In genomic region chrX:140709421-140709846, GRCh38 we compare ENCODE assay signal across 11 cellular contexts. TPM values are rescaled to one million over a fixed set of nuclear protein-coding genes. Genes with fewer than 3 reads are reported as not detected.
DNase-seq lines count a peak whose midpoint lies in the region; ATAC-seq and TF ChIP-seq lines count a peak whose summit lies in the region.
"Had no signal": no experiment of that assay in that cellular context is flagged by ENCODE, and none has a peak within 500 bp of the region (broad histone marks: within the 10 kb centered on the region; RNA-seq: fewer than 3 reads in every experiment).

LINC00632 (plus strand) TSS chrX:140709759.

- H3K4me3 ChIP-seq in A673 (ENCODE audit: low read depth, low read length, poor library complexity, severe bottlenecking) = peak within 1 kb of the TSS; percentile 32
- H3K4me3 ChIP-seq in SK-N-MC = peak within 1 kb of the TSS; percentile 84
- H3K4me3 ChIP-seq in heart right ventricle = peak within 1 kb of the TSS in 5 of 10 donors; percentile 32 to 42 (median 37)
- H3K4me3 ChIP-seq in neuronal stem cell (ENCODE audit: low read length in 2 of 2) = peak within 1 kb of the TSS in 1 of 2 donors; percentile 44
- H3K4me3 ChIP-seq: right lobe of liver had no signal

- H2AK5ac ChIP-seq in neuronal stem cell (ENCODE audit: low read depth, low read length) = no peak within 1 kb of the TSS

- H3K79me1 ChIP-seq in neuronal stem cell (ENCODE audit: low read depth, low read length) = no peaks in the 10 kb centered on the region

- no peak within 1 kb of the TSS for H3K18ac ChIP-seq in neuronal stem cell (ENCODE audit: low read length)

- H3K27me3 ChIP-seq in A673 (replicated peaks; ENCODE audit: insufficient read depth, low read depth, low read length, poor library complexity) = peaks cover 3% of the 10 kb centered on the region
- peaks cover 0 to 37% (median 0%) of the 10 kb centered on the region in 7 donors for H3K27me3 ChIP-seq in heart right ventricle
- H3K27me3 ChIP-seq in neuronal stem cell (ENCODE audit: control insufficient read depth in 3 of 3, insufficient read depth in 3 of 3, low read depth in 1 of 3, low read length in 3 of 3) = no peaks in the 10 kb centered on the region

- no peak within 1 kb of the TSS for H2BK120ac ChIP-seq in neuronal stem cell (ENCODE audit: low read depth, low read length)

- no peak within 1 kb of the TSS for H4K8ac ChIP-seq in neuronal stem cell (ENCODE audit: low read depth, low read length)

- no peak within 1 kb of the TSS for H4K91ac ChIP-seq in neuronal stem cell (ENCODE audit: low read depth, low read length, poor library complexity)

- ATAC-seq in heart right ventricle (no peak), HG03457 (IDR thresholded peaks at IDR 0.05; ENCODE audit: unreplicated experiment) (no peak), HG03108 (IDR thresholded peaks at IDR 0.05; ENCODE audit: unreplicated experiment) (no peak), GM19455 (IDR thresholded peaks at IDR 0.05; ENCODE audit: unreplicated experiment) (no peak), GM19395 (IDR thresholded peaks at IDR 0.05; ENCODE audit: unreplicated experiment) (no peak)
- ATAC-seq: right lobe of liver; stimulated activated naive B cell treated with anti-CD40 and anti-IgM and Interleukin-4, amounts not matched to agents 10 μg/mL and 1 μg/mL and 100 μg/mL, for 72 hours had no signal

- no peak within 1 kb of the TSS for H2BK12ac ChIP-seq in neuronal stem cell (ENCODE audit: low read length)

- intact Hi-C loops in A673 (cut with micrococcal nuclease; ENCODE audit: unreplicated experiment) (no loop called here), heart right ventricle (cut with DNase I) (no loop called here)

- POLR2A ChIA-PET in A673 (lab: Charles Lee; ENCODE audit: low non-redundant PET) = no interaction called here

- H3K4me2 ChIP-seq in neuronal stem cell (ENCODE audit: insufficient read depth, low read length, poor library complexity, severe bottlenecking) = no peak within 1 kb of the TSS

- H3K9ac ChIP-seq in SK-N-MC (ENCODE audit: insufficient read length) = peak within 1 kb of the TSS; percentile 78
- H3K9ac ChIP-seq in neuronal stem cell (ENCODE audit: low read depth, low read length, poor library complexity) = no peak within 1 kb of the TSS

- DNase-seq in A673 (ENCODE audit: low spot score) = no peak
- DNase-seq in SK-N-MC (ENCODE audit: low read depth, low spot score) = no peak
- no peak for DNase-seq in heart right ventricle
- DNase-seq in neuronal stem cell (ENCODE audit: low spot score) = no peak
- DNase-seq: right lobe of liver; stimulated activated naive B cell treated with anti-CD40 and anti-IgM and Interleukin-4, amounts not matched to agents 10 μg/mL and 1 μg/mL and 100 μg/mL, for 72 hours had no signal

- no peak within 1 kb of the TSS for H3K23ac ChIP-seq in neuronal stem cell (ENCODE audit: low read depth, low read length, poor library complexity)

- no peak within 1 kb of the TSS for H3K4ac ChIP-seq in neuronal stem cell (ENCODE audit: low read length)

- no TSS peak for BruUV-seq in A673 (replicated peaks; lab: Mats Ljungman, UMichigan)

- H3K36me3 ChIP-seq in A673 (ENCODE audit: insufficient read depth, low read length, poor library complexity, severe bottlenecking) (no peaks in the 10 kb centered on the region), SK-N-MC (ENCODE audit: insufficient read depth, low read length) (no peaks in the 10 kb centered on the region; the same call in 1 of the 2 replicates), heart right ventricle (no peaks in the 10 kb centered on the region), neuronal stem cell (replicated peaks in 1 of 2; ENCODE audit: control insufficient read depth in 2 of 2, insufficient read depth in 2 of 2, low read length in 2 of 2) (peaks cover 1 to 11% of the 10 kb centered on the region in 2 donors)
- H3K36me3 ChIP-seq: right lobe of liver had no signal

- WGBS in heart right ventricle, 2 donors = 37 to 49% methylated on average over 3 of the region's 3 CpGs
- WGBS in neuronal stem cell (ENCODE audit: extremely low coverage in 2 of 2, insufficient read length in 2 of 2, insufficient replicate concordance in 1 of 2), 2 donors = no CpG with 5 or more reads among the region's 3 CpGs

- CTCF ChIA-PET in A673 (lab: Charles Lee) = no interaction called here

- H2BK5ac ChIP-seq in neuronal stem cell (ENCODE audit: low read length) = no peak within 1 kb of the TSS

- H3K27ac ChIP-seq in A673 (ENCODE audit: low read depth, low read length, poor library complexity, severe bottlenecking) (no peak within 1 kb of the TSS), SK-N-MC (peak within 1 kb of the TSS; percentile 90), heart right ventricle (peak within 1 kb of the TSS in 2 of 10 donors; percentile 7 to 19), neuronal stem cell (replicated peaks; ENCODE audit: low read length) (no peak within 1 kb of the TSS)
- H3K27ac ChIP-seq: HL-60, right lobe of liver had no signal

- H3K14ac ChIP-seq in neuronal stem cell (ENCODE audit: low read length) = no peak within 1 kb of the TSS

- H3K4me1 ChIP-seq in A673 (ENCODE audit: insufficient read depth, low read length, poor library complexity, severe bottlenecking) (peaks cover 3% of the 10 kb centered on the region), heart right ventricle (peaks cover 0 to 5% (median 0%) of the 10 kb centered on the region in 9 donors), neuronal stem cell (ENCODE audit: control insufficient read depth in 2 of 2, insufficient read depth in 1 of 2, low read depth in 1 of 2, low read length in 2 of 2) (peaks cover 4 to 7% of the 10 kb centered on the region in 2 donors)
- H3K4me1 ChIP-seq: right lobe of liver had no signal

- H3K9me3 ChIP-seq in A673 (ENCODE audit: low read depth, low read length, poor library complexity, severe bottlenecking) (no peaks in the 10 kb centered on the region), SK-N-MC (ENCODE audit: low read depth, low read length) (no peaks in the 10 kb centered on the region), heart right ventricle (no peaks in the 10 kb centered on the region), neuronal stem cell (replicated peaks in 1 of 2; ENCODE audit: control insufficient read depth in 2 of 2, insufficient read depth in 1 of 2, low read depth in 1 of 2, low read length in 2 of 2) (no peaks in the 10 kb centered on the region)
- H3K9me3 ChIP-seq: right lobe of liver had no signal

- TF ChIP-seq CTCF in A673 (conservative IDR thresholded peaks at IDR 0.05; ENCODE audit: low read depth, low read length) (no peak), heart right ventricle (IDR thresholded peaks at IDR 0.05) (no peak)

- H2BK15ac ChIP-seq in neuronal stem cell (ENCODE audit: low read length) = no peak within 1 kb of the TSS

- H2AFZ ChIP-seq in neuronal stem cell (ENCODE audit: low read length) = peak within 1 kb of the TSS; percentile 72

RNA-seq across cellular contexts. Expression of gene LINC00632, which starts in this region (rescaled TPM):
- total RNA-seq in A673 (2021) (4.2 and 7.5 TPM in 2 replicates), heart right ventricle (100 to 1,000 TPM in 6 of 10 donors, 10 to 100 TPM in 4; 51.3 to 189 (median 118) TPM)
- 1 to 10 TPM; 1.4 to 4.3 TPM for polyA plus RNA-seq in heart right ventricle
- polyA plus RNA-seq in neuronal stem cell (2013, experiment 1 of 2) = 21.0 TPM
- 20.5 TPM for polyA plus RNA-seq in neuronal stem cell (2013, experiment 2 of 2)
